ENCODE assay signal across 17 cellular contexts in the genomic region with DNA sequence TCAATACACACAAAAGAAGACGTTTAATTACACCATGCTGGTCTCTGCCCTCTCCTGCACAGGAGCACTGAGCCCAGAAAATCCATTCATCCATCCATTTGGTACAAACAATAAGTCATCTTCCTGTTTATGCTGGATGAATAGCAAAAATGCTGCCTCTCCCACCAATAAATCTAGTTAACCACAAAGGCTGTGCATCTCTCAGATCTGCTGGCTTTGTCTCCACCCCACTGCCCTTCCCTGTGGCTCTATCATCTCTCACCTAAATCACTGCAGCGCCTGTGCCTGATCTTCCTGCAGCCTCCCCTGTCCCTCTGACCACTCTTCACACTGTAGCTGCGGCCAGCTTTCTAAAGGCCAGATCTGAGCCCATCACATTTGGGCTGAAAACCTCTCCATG.
DNase-seq lines count a peak whose midpoint lies in the region; TF ChIP-seq lines count a peak whose summit lies in the region.
"Had no signal": no experiment of that assay in that cellular context is flagged by ENCODE, and none has a peak within 500 bp of the region (broad histone marks: within the 10 kb centered on the region; RNA-seq: fewer than 3 reads in every experiment).

No MANE protein-coding gene starts in this region.

- no peak for TF ChIP-seq CTCF in AG10803 (conservative IDR thresholded peaks at IDR 0.05; ENCODE audit: low read length)
- no peak for TF ChIP-seq CTCF in fibroblast of villous mesenchyme (IDR thresholded peaks at IDR 0.05; ENCODE audit: insufficient read depth, low read depth, low read length)
- no peak for TF ChIP-seq CTCF in nephron progenitor cell (IDR thresholded peaks at IDR 0.05)
- no peak for TF ChIP-seq CTCF in ovary (IDR thresholded peaks at IDR 0.05)

- peaks cover 6% of the 10 kb centered on the region for H3K27me3 ChIP-seq in adipocyte (replicated peaks; ENCODE audit: control insufficient read depth, insufficient read depth, low read length)
- H3K27me3 ChIP-seq in ovary: no peaks in the 10 kb centered on the region

- H3K4me1 ChIP-seq in adipocyte (ENCODE audit: control insufficient read depth, insufficient read depth, low read length) (peaks cover 16% of the 10 kb centered on the region), ovary (ENCODE audit: insufficient read depth) (no peaks in the 10 kb centered on the region)

- TF ChIP-seq POLR2A in ovary (IDR thresholded peaks at IDR 0.05): no peak

- no peak overlapping the region for H3K27ac Mint-ChIP-seq in immature natural killer cell
- no peak overlapping the region for H3K27ac Mint-ChIP-seq in nephron progenitor cell
- H3K27ac Mint-ChIP-seq: brain; stimulated activated naive CD8-positive, alpha-beta T cell treated with anti-CD3 and anti-CD28 coated beads, Interleukin-15, amount 100 ng/mL, for 72 hours had no signal

- DNase-seq in AG10803 (ENCODE audit: low read depth) (peak; percentile 61), HT-29 (ENCODE audit: low spot score) (peak; percentile 57), adipocyte (ENCODE audit: low read depth) (peak; percentile 27), fibroblast of villous mesenchyme (ENCODE audit: low read depth) (peak; percentile 76), ecto neural progenitor cell (ENCODE audit: low spot score) (no peak), immature natural killer cell (no peak), nephron progenitor cell (no peak), ovary (no peak)
- DNase-seq: activated gamma-delta T cell; effector CD4-positive, alpha-beta T cell; midbrain; nucleus accumbens; small intestine; stimulated activated naive CD8-positive, alpha-beta T cell treated with anti-CD3 and anti-CD28 coated beads, Interleukin-15, amount 100 ng/mL, for 72 hours; WERI-Rb-1 had no signal

- H3K36me3 ChIP-seq in adipocyte (ENCODE audit: control insufficient read depth, insufficient read depth, low read length, severe bottlenecking) (no peaks in the 10 kb centered on the region), ovary (no peaks in the 10 kb centered on the region)

- 48 to 57% (median 53%) methylated on average over 3 of the region's 3 CpGs for WGBS in ovary, 3 donors

- H3K36me3 Mint-ChIP-seq in immature natural killer cell (no peaks in the 10 kb centered on the region), nephron progenitor cell (ENCODE audit: low read depth) (no peaks in the 10 kb centered on the region)
- H3K36me3 Mint-ChIP-seq: brain had no signal

- TF ChIP-seq EP300 in ovary (IDR thresholded peaks at IDR 0.05): no peak

- no peak overlapping the region for H3K4me3 ChIP-seq in AG10803 (ENCODE audit: low read length)
- no peak overlapping the region for H3K4me3 ChIP-seq in adipocyte (ENCODE audit: low read length)
- H3K4me3 ChIP-seq in fibroblast of villous mesenchyme (ENCODE audit: low read depth, low read length): no peak overlapping the region
- no peak overlapping the region for H3K4me3 ChIP-seq in ovary
- H3K4me3 ChIP-seq: SK-N-MC had no signal

- H3K4me1 Mint-ChIP-seq in immature natural killer cell (no peaks in the 10 kb centered on the region), nephron progenitor cell (no peaks in the 10 kb centered on the region)

- H3K27ac ChIP-seq in ovary: no peak overlapping the region
- H3K27ac ChIP-seq: SK-N-MC, WERI-Rb-1 had no signal

- intact Hi-C loops in ovary (cut with DNase I): no loop called here

- H3K9ac ChIP-seq in adipocyte (ENCODE audit: low read length): no peak overlapping the region

- peaks cover 0 to 3% (median 2%) of the 10 kb centered on the region in 3 donors for H3K27me3 Mint-ChIP-seq in immature natural killer cell (ENCODE audit: low read depth in 3 of 3)
- H3K27me3 Mint-ChIP-seq in nephron progenitor cell (ENCODE audit: low read depth, poor library complexity): peaks cover 7% of the 10 kb centered on the region
- H3K27me3 Mint-ChIP-seq: stimulated activated naive CD8-positive, alpha-beta T cell treated with anti-CD3 and anti-CD28 coated beads, Interleukin-15, amount 100 ng/mL, for 72 hours had no signal

- H3K4me3 Mint-ChIP-seq in immature natural killer cell (no peak overlapping the region), nephron progenitor cell (no peak overlapping the region)
- H3K4me3 Mint-ChIP-seq: brain; stimulated activated naive CD8-positive, alpha-beta T cell treated with anti-CD3 and anti-CD28 coated beads, Interleukin-15, amount 100 ng/mL, for 72 hours had no signal

- no peaks in the 10 kb centered on the region for H3K9me3 ChIP-seq in adipocyte (ENCODE audit: control insufficient read depth, low read length)
- H3K9me3 ChIP-seq in ovary: no peaks in the 10 kb centered on the region

- H3K9me3 Mint-ChIP-seq in immature natural killer cell: no peaks in the 10 kb centered on the region
- H3K9me3 Mint-ChIP-seq in nephron progenitor cell: no peaks in the 10 kb centered on the region
- H3K9me3 Mint-ChIP-seq: brain had no signal

Comparison
In these comparisons a context has a peak if more than half of its experiments do, and no peak if none do; other contexts are left out.
1. DNase-seq: peak in AG10803 (single experiment), HT-29 (single experiment), adipocyte (single experiment) and fibroblast of villous mesenchyme (single experiment); none in ecto neural progenitor cell (single experiment), immature natural killer cell (0 of 3), nephron progenitor cell (single experiment) and ovary (0 of 5).